In genomic region chr22:27802389-27803079, GRCh38 we compare ENCODE assay signal across 8 cellular contexts. TPM values are rescaled to one million over a fixed set of nuclear protein-coding genes. Genes with fewer than 3 reads are reported as not detected.
DNase-seq lines count a peak whose midpoint lies in the region; ATAC-seq and TF ChIP-seq lines count a peak whose summit lies in the region.

No MANE protein-coding gene starts in this region.

- H3F3A ChIP-seq in GM23338 (replicated peaks; ENCODE audit: low read depth) = no peaks in the 10 kb centered on the region

- intact Hi-C loops in activated CD4-positive, alpha-beta memory T cell treated with anti-CD3 and anti-CD28 coated beads for 36 hours (cut with micrococcal nuclease) = loop anchor here (5.0 to 10.0 kb wide), 2 partner anchors 968 to 1125 kb away; no protein-coding TSS in a partner anchor
- intact Hi-C loops in sigmoid colon (cut with DNase I) = loop anchor here (10.0 kb wide), 4 partner anchors 398 to 808 kb away; no protein-coding TSS in a partner anchor

- H3K27me3 Mint-ChIP-seq in GM23338 (ENCODE audit: insufficient read depth, low read depth, poor library complexity) (peaks cover 69% of the 10 kb centered on the region), glutamatergic neuron (ENCODE audit: unreplicated experiment) (peaks cover 19% of the 10 kb centered on the region)
- peaks cover 20% of the 10 kb centered on the region for H3K27me3 Mint-ChIP-seq in activated CD4-positive, alpha-beta memory T cell treated with anti-CD3 and anti-CD28 coated beads for 36 hours

- H3K4me1 Mint-ChIP-seq in GM23338 (peaks cover 29% of the 10 kb centered on the region), glutamatergic neuron (ENCODE audit: low read depth, unreplicated experiment) (peaks cover 6% of the 10 kb centered on the region)
- peaks cover 10% of the 10 kb centered on the region for H3K4me1 Mint-ChIP-seq in activated CD4-positive, alpha-beta memory T cell treated with anti-CD3 and anti-CD28 coated beads for 36 hours (ENCODE audit: low read depth)

- no peaks in the 10 kb centered on the region for H3K79me2 ChIP-seq in GM23338 (replicated peaks; ENCODE audit: insufficient read depth)

- TF ChIP-seq CTCF in GM23338 (conservative IDR thresholded peaks at IDR 0.05; ENCODE audit: low read depth in 2 of 2) (no peak), glutamatergic neuron (IDR thresholded peaks at IDR 0.05; ENCODE audit: partially characterized antibody, unreplicated experiment) (no peak), sigmoid colon (IDR thresholded peaks at IDR 0.05) (no peak)

- no peak; the same call in 2 of the 3 replicates for ATAC-seq in GM23338
- ATAC-seq in GM21360 (IDR thresholded peaks at IDR 0.05; ENCODE audit: unreplicated experiment) = no peak

- H3K27ac Mint-ChIP-seq in GM23338 (no peak overlapping the region), glutamatergic neuron (ENCODE audit: unreplicated experiment) (no peak overlapping the region)
- H3K27ac Mint-ChIP-seq in activated CD4-positive, alpha-beta memory T cell treated with anti-CD3 and anti-CD28 coated beads for 36 hours = no peak overlapping the region

- no peaks in the 10 kb centered on the region for H3K36me3 ChIP-seq in GM23338 (ENCODE audit: insufficient read depth)
- H3K36me3 ChIP-seq in sigmoid colon = no peaks in the 10 kb centered on the region

- H3K9me2 ChIP-seq in GM23338 (ENCODE audit: insufficient read depth) = no peaks in the 10 kb centered on the region

- 12 to 26% methylated on average over 33 of the region's 33 CpGs for WGBS in sigmoid colon, 2 donors

- no peak for TF ChIP-seq EP300 in sigmoid colon (IDR thresholded peaks at IDR 0.05)

- TF ChIP-seq POLR2A in sigmoid colon (IDR thresholded peaks at IDR 0.05) = no peak

- CTCF ChIA-PET in activated CD4-positive, alpha-beta memory T cell treated with anti-CD3 and anti-CD28 coated beads for 36 hours (lab: Charles Lee) = no interaction called here

- peaks cover 72% of the 10 kb centered on the region for H3K27me3 ChIP-seq in GM23338 (ENCODE audit: insufficient read depth)
- H3K27me3 ChIP-seq in sigmoid colon = peaks cover 0 to 37% (median 26%) of the 10 kb centered on the region in 3 donors

- peaks cover 31% of the 10 kb centered on the region for H3K4me1 ChIP-seq in GM23338 (ENCODE audit: insufficient read depth)
- peaks cover 0 to 55% (median 51%) of the 10 kb centered on the region in 4 donors for H3K4me1 ChIP-seq in sigmoid colon

- H3K4me3 Mint-ChIP-seq in GM23338 (peak overlapping the region; percentile 66), glutamatergic neuron (ENCODE audit: unreplicated experiment) (peak overlapping the region; percentile 82)
- peak overlapping the region; percentile 67 for H3K4me3 Mint-ChIP-seq in activated CD4-positive, alpha-beta memory T cell treated with anti-CD3 and anti-CD28 coated beads for 36 hours

- no peak for DNase-seq in GM23338 (ENCODE audit: low spot score)
- DNase-seq in activated CD4-positive, alpha-beta memory T cell treated with anti-CD3 and anti-CD28 coated beads for 36 hours = no peak
- DNase-seq in glutamatergic neuron = no peak
- DNase-seq in sigmoid colon = no peak
- DNase-seq in 8988T = no peak
- DNase-seq in COLO829 (ENCODE audit: low spot score) = no peak
- DNase-seq in HPDE6-E6E7 (ENCODE audit: extremely low spot score) = no peak

- no peaks in the 10 kb centered on the region for H4K20me1 ChIP-seq in GM23338 (replicated peaks; ENCODE audit: insufficient read depth)

- peak overlapping the region; percentile 93 for H3K4me2 ChIP-seq in GM23338

- H2AFZ ChIP-seq in GM23338 = peak overlapping the region; percentile 87; the same call in 1 of the 2 replicates

- POLR2A ChIA-PET in activated CD4-positive, alpha-beta memory T cell treated with anti-CD3 and anti-CD28 coated beads for 36 hours (lab: Charles Lee) = no interaction called here

- H3K4me3 ChIP-seq in GM23338 = peak overlapping the region; percentile 72
- peak overlapping the region; percentile 61 to 86 (median 76) for H3K4me3 ChIP-seq in sigmoid colon

- no peaks in the 10 kb centered on the region for H3K9me3 ChIP-seq in sigmoid colon

- H3K27ac ChIP-seq in GM23338 (ENCODE audit: low read depth) (no peak overlapping the region), sigmoid colon (peak overlapping the region; percentile 75 to 93 (median 85))

- H3K9me3 Mint-ChIP-seq in GM23338 = peaks cover 3% of the 10 kb centered on the region; the same call in 1 of the 3 replicates
- H3K9me3 Mint-ChIP-seq in activated CD4-positive, alpha-beta memory T cell treated with anti-CD3 and anti-CD28 coated beads for 36 hours = no peaks in the 10 kb centered on the region
- H3K9me3 Mint-ChIP-seq in glutamatergic neuron (ENCODE audit: unreplicated experiment) = peaks cover 6% of the 10 kb centered on the region

- no peaks in the 10 kb centered on the region; the same call in 2 of the 3 replicates for H3K36me3 Mint-ChIP-seq in GM23338 (ENCODE audit: low read depth)
- no peaks in the 10 kb centered on the region for H3K36me3 Mint-ChIP-seq in activated CD4-positive, alpha-beta memory T cell treated with anti-CD3 and anti-CD28 coated beads for 36 hours
- no peaks in the 10 kb centered on the region for H3K36me3 Mint-ChIP-seq in glutamatergic neuron (ENCODE audit: unreplicated experiment)

TF ChIP-seq in GM23338, 12 proteins besides CTCF, POLR2A, EP300 and RAD21:
- TF ChIP-seq EZH2 (IDR thresholded peaks at IDR 0.05; ENCODE audit: low read depth, unreplicated experiment) (peak; percentile 67), REST (IDR thresholded peaks at IDR 0.05; ENCODE audit: unreplicated experiment) (no peak), NANOG (IDR thresholded peaks at IDR 0.05; ENCODE audit: borderline replicate concordance) (no peak), ZNF114 (CRISPR knock-in tag; IDR thresholded peaks at IDR 0.05) (no peak), JUNB (IDR thresholded peaks at IDR 0.05; ENCODE audit: unreplicated experiment) (no peak), ZNF331 (CRISPR knock-in tag; IDR thresholded peaks at IDR 0.05; ENCODE audit: low read depth) (no peak)

RNA-seq across cellular contexts. Expression of gene MN1, which starts 1.0 kb away (rescaled TPM):
- 6.8 and 7.2 TPM in 2 replicates for total RNA-seq in GM23338 (2014; rRNA removed; shearing (Covaris generic))
- 1.0 and 1.5 TPM in 2 replicates for polyA plus RNA-seq in GM23338 (2016; fragmentation: Nextera tagmentation; extraction: Ambion mirVana)
- total RNA-seq in activated CD4-positive, alpha-beta memory T cell treated with anti-CD3 and anti-CD28 coated beads for 36 hours = under 1 TPM in 1 of 2 experiments, not detected in 1; 0.07 TPM
- 0.91 TPM for total RNA-seq in glutamatergic neuron (ENCODE audit: unreplicated experiment)
- 10 to 100 TPM in 1 of 4 donors, 1 to 10 TPM in 3; 6.4 to 21.3 (median 7.5) TPM for total RNA-seq in sigmoid colon
- polyA plus RNA-seq in sigmoid colon = 1 to 10 TPM in 1 of 3 donors, under 1 TPM in 2; under 0.01 to 1.2 (median 0.85) TPM
